In genomic region chr16:3787924-3788661, GRCh38 we compare ENCODE assay signal across 14 cellular contexts.
DNase-seq lines count a peak whose midpoint lies in the region; ATAC-seq, FAIRE-seq and TF ChIP-seq lines count a peak whose summit lies in the region.
"Had no signal": no experiment of that assay in that cellular context is flagged by ENCODE, and none has a peak within 500 bp of the region (broad histone marks: within the 10 kb centered on the region; RNA-seq: fewer than 3 reads in every experiment).

No MANE protein-coding gene starts in this region.

- no peak overlapping the region for H3K23ac ChIP-seq in H9 (ENCODE audit: insufficient read length, low read depth, low read length)

- intact Hi-C loops in activated B cell treated with CpG ODN at 0.5 μM for 24 hours (cut with micrococcal nuclease): loop anchor here (1.0 to 5.0 kb wide), 3 partner anchors 10 to 464 kb away; no protein-coding TSS in a partner anchor

- no peak overlapping the region for H3K18ac ChIP-seq in H9 (ENCODE audit: insufficient read length, low read depth, low read length)

- no peaks in the 10 kb centered on the region for H3K9me3 ChIP-seq in H9 (ENCODE audit: control insufficient read depth, low read depth, low read length)
- H3K9me3 ChIP-seq: MG63 had no signal

- no peaks in the 10 kb centered on the region for H3K4me1 ChIP-seq in H9 (ENCODE audit: insufficient read depth, low read length)

- no peak overlapping the region for H3K4me2 ChIP-seq in H9 (ENCODE audit: insufficient read depth, insufficient read length, low read length)

- H3K23me2 ChIP-seq in H9 (ENCODE audit: insufficient read length, low read depth, low read length, poor library complexity, severe bottlenecking): no peaks in the 10 kb centered on the region

- H4K20me1 ChIP-seq in H9 (ENCODE audit: control insufficient read depth, insufficient read depth, insufficient read length): no peaks in the 10 kb centered on the region

- no peak overlapping the region for H2BK5ac ChIP-seq in H9 (ENCODE audit: insufficient read length, low read length)

- H3K27ac ChIP-seq in H9 (ENCODE audit: insufficient read length, low read depth, low read length): no peak overlapping the region

- no peak overlapping the region for H2BK120ac ChIP-seq in H9 (ENCODE audit: low read depth, low read length, poor library complexity, severe bottlenecking)

- peak overlapping the region; percentile 71 for H3K27ac Mint-ChIP-seq in activated B cell treated with CpG ODN at 0.5 μM for 24 hours
- no peak overlapping the region; a peak in 1 of 7 replicates for H3K27ac Mint-ChIP-seq in H9

- no peak overlapping the region for H2BK20ac ChIP-seq in H9 (ENCODE audit: low read depth, low read length, poor library complexity, severe bottlenecking)

- H2BK12ac ChIP-seq in H9 (ENCODE audit: insufficient read length, low read depth, low read length): no peak overlapping the region

- TF ChIP-seq CTCF in GM13977 (IDR thresholded peaks at IDR 0.05; ENCODE audit: extremely low read depth, insufficient read depth, missing control alignments) (no peak), activated B cell treated with CpG ODN at 0.5 μM for 24 hours (IDR thresholded peaks at IDR 0.05) (no peak), H9 (conservative IDR thresholded peaks at IDR 0.05) (no peak)

- H3K56ac ChIP-seq in H9 (ENCODE audit: insufficient read length, low read depth, low read length): no peak overlapping the region

- no peak overlapping the region for H2AFZ ChIP-seq in H9 (ENCODE audit: low read length)

- in situ Hi-C loops in GM13977 (cut with MboI; ENCODE audit: low pct_unique_long_range_greater_than_20kb, low sequenced_read_pairs, unreplicated experiment): no loop called here

- CTCF ChIA-PET in activated B cell treated with CpG ODN at 0.5 μM for 24 hours (lab: Charles Lee): no interaction called here

- H4K5ac ChIP-seq in H9 (ENCODE audit: insufficient read length, low read depth, low read length): no peak overlapping the region

- no peak overlapping the region for H3K14ac ChIP-seq in H9 (ENCODE audit: insufficient read depth, low read length)

- H3K79me2 ChIP-seq in H9 (ENCODE audit: insufficient read depth, low read length): no peaks in the 10 kb centered on the region

- ATAC-seq in HG02852 (IDR thresholded peaks at IDR 0.05; ENCODE audit: unreplicated experiment) (peak; percentile 76), activated B cell treated with CpG ODN at 0.5 μM for 24 hours (ENCODE audit: low read depth) (peak; percentile 97)

- peak; percentile 35 for FAIRE-seq in GM19239 (lab: Jason Lieb, UNC)
- FAIRE-seq: G401.6 had no signal

- no peak overlapping the region for H3K9ac ChIP-seq in H9 (ENCODE audit: extremely low read depth, insufficient read length, low read length)

- H3K4ac ChIP-seq in H9 (ENCODE audit: low read depth, low read length): no peak overlapping the region

- no peaks in the 10 kb centered on the region for H3K79me1 ChIP-seq in H9 (ENCODE audit: insufficient read depth, low read depth, low read length, poor library complexity, severe bottlenecking)

- no peak overlapping the region for H4K91ac ChIP-seq in H9 (ENCODE audit: insufficient read length, low read depth, low read length)

- no peak overlapping the region for H3T11ph ChIP-seq in H9 (ENCODE audit: low read length)

- H3K27me3 Mint-ChIP-seq in activated B cell treated with CpG ODN at 0.5 μM for 24 hours: no peaks in the 10 kb centered on the region
- H3K27me3 Mint-ChIP-seq in H9 (ENCODE audit: low read depth): no peaks in the 10 kb centered on the region

- WGBS in H9 (ENCODE audit: extremely low coverage, insufficient read length, low lambda C conversion rate): no CpG with 5 or more reads among the region's 10 CpGs

- POLR2A ChIA-PET in activated B cell treated with CpG ODN at 0.5 μM for 24 hours (lab: Charles Lee): interaction anchor here (0.7 kb wide), 2 partner anchors 9 to 83 kb away, joined by 3 read pairs; no protein-coding TSS in a partner anchor

- no peaks in the 10 kb centered on the region for H3K9me3 Mint-ChIP-seq in activated B cell treated with CpG ODN at 0.5 μM for 24 hours
- no peaks in the 10 kb centered on the region for H3K9me3 Mint-ChIP-seq in H9

- H3K4me3 Mint-ChIP-seq in activated B cell treated with CpG ODN at 0.5 μM for 24 hours (peak overlapping the region; percentile 41), H9 (no peak overlapping the region)

- DNase-seq in GM13977 (ENCODE audit: low spot score) (peak; percentile 59), GM19239 (ENCODE audit: insufficient read length, low spot score) (no peak), activated B cell treated with CpG ODN at 0.5 μM for 24 hours (peak; percentile 36), GOT3 (lab: John Stamatoyannopoulos, UW) (no peak), H9 (no peak)
- DNase-seq in activated CD4-positive, alpha-beta T cell treated with anti-CD3 and anti-CD28 coated beads, Interleukin-2, amount 50 U/mL, for 4 hours: no peak
- no peak for DNase-seq in stimulated activated CD4-positive, alpha-beta T cell treated with anti-CD3 and anti-CD28 coated beads, Interleukin-4, amount 100 ng/mL, for 4 hours
- DNase-seq: amniotic stem cell, C1 segment of cervical spinal cord, MG63, NCI-H226, substantia nigra had no signal

- no peak overlapping the region for H2AK5ac ChIP-seq in H9 (ENCODE audit: insufficient read length, low read length)

- H3K27me3 ChIP-seq in H9 (ENCODE audit: insufficient read depth, low read length): no peaks in the 10 kb centered on the region
- H3K27me3 ChIP-seq: MG63 had no signal

- H4K8ac ChIP-seq in H9 (replicated peaks; ENCODE audit: insufficient read length, low read depth, low read length): no peak overlapping the region

- H3K4me1 Mint-ChIP-seq in activated B cell treated with CpG ODN at 0.5 μM for 24 hours (peaks cover 41% of the 10 kb centered on the region), H9 (no peaks in the 10 kb centered on the region)

- H2BK15ac ChIP-seq in H9 (ENCODE audit: low read depth, low read length): no peak overlapping the region

- H3K36me3 Mint-ChIP-seq in activated B cell treated with CpG ODN at 0.5 μM for 24 hours (ENCODE audit: low read depth): peaks cover 74% of the 10 kb centered on the region
- peaks cover 16 to 56% (median 29%) of the 10 kb centered on the region in 3 experiments; a peak in 6 of 7 replicates for H3K36me3 Mint-ChIP-seq in H9 (ENCODE audit: insufficient read depth in 1 of 3, low read depth in 3 of 3)

Comparison
In these comparisons a context has a peak if more than half of its experiments do, and no peak if none do; other contexts are left out.
1. DNase-seq: peak in GM13977 (single experiment) and activated B cell treated with CpG ODN at 0.5 μM for 24 hours (single experiment); none in GM19239 (single experiment), GOT3 (single experiment), activated CD4-positive, alpha-beta T cell treated with anti-CD3 and anti-CD28 coated beads, Interleukin-2, amount 50 U/mL, for 4 hours (0 of 2), stimulated activated CD4-positive, alpha-beta T cell treated with anti-CD3 and anti-CD28 coated beads, Interleukin-4, amount 100 ng/mL, for 4 hours (0 of 2) and H9 (single experiment).